ENCODE assay signal across 8 cellular contexts in genomic region chr17:44899074-44899782, GRCh38. TPM values are rescaled to one million over a fixed set of nuclear protein-coding genes. Genes with fewer than 3 reads are reported as not detected.
DNase-seq lines count a peak whose midpoint lies in the region; ATAC-seq, FAIRE-seq and TF ChIP-seq lines count a peak whose summit lies in the region.

TSS of gene EFTUD2 (minus strand) at chr17:44899445. CDS start at chr17:44894521, 4,924 bp downstream.

- peak within 1 kb of the TSS; percentile 88 for H3K4me3 Mint-ChIP-seq in WTC11
- H3K4me3 Mint-ChIP-seq in immature natural killer cell, result peak within 1 kb of the TSS; percentile 91 to 98 (median 96)

- H3K4me1 Mint-ChIP-seq in WTC11 (peaks cover 12% of the 10 kb centered on the region), immature natural killer cell (peaks cover 29 to 41% of the 10 kb centered on the region in 2 donors)

- H3K27me3 Mint-ChIP-seq in WTC11 (ENCODE audit: low read depth) (no peaks in the 10 kb centered on the region; the same call in 1 of the 2 replicates), immature natural killer cell (ENCODE audit: low read depth in 3 of 3) (peaks cover 10 to 22% (median 17%) of the 10 kb centered on the region in 3 donors)

- DNase-seq in A172 (ENCODE audit: low spot score), result peak; percentile 89
- DNase-seq in NCI-H226, result peak; percentile 72
- peak; percentile 89 for DNase-seq in WTC11 (ENCODE audit: low spot score)
- peak; percentile 76 for DNase-seq in bronchial epithelial cell (ENCODE audit: low read depth)
- peak; percentile 95 to 97 (median 97) for DNase-seq in immature natural killer cell
- peak; percentile 70 for DNase-seq in smooth muscle cell of the brain vasculature (ENCODE audit: low read depth, low spot score)

- no peaks in the 10 kb centered on the region for H3K36me3 ChIP-seq in bronchial epithelial cell (ENCODE audit: control insufficient read depth, insufficient read depth, low read length)

- CTCF ChIA-PET in WTC11 (lab: Charles Lee), result interaction anchor here (0.6 to 3.5 kb wide), 10 partner anchors 11 to 236 kb away, joined by 3 to 29 read pairs (median 6); partner anchors contain the start of gene ACBD4

- ATAC-seq in GM18873 (IDR thresholded peaks at IDR 0.05; ENCODE audit: low FRiP score, unreplicated experiment), result peak; percentile 50
- peak; percentile 60 for ATAC-seq in HG03139 (IDR thresholded peaks at IDR 0.05; ENCODE audit: unreplicated experiment)
- peak; percentile 85 for ATAC-seq in WTC11

- TF ChIP-seq CTCF in WTC11 (IDR thresholded peaks at IDR 0.05), result no peak
- TF ChIP-seq CTCF in bronchial epithelial cell (IDR thresholded peaks at IDR 0.05; ENCODE audit: insufficient read depth, low read length, severe bottlenecking), result no peak

- H3K27ac Mint-ChIP-seq in WTC11 (peak within 1 kb of the TSS; percentile 100), immature natural killer cell (peak within 1 kb of the TSS; percentile 97 to 100 (median 99))

- no peaks in the 10 kb centered on the region for H3K27me3 ChIP-seq in bronchial epithelial cell (ENCODE audit: control insufficient read depth, insufficient read depth, low read length)

- H3K4me3 ChIP-seq in bronchial epithelial cell (ENCODE audit: low read depth, low read length), result peak within 1 kb of the TSS; percentile 82

- H3K9me3 Mint-ChIP-seq in WTC11 (no peaks in the 10 kb centered on the region), immature natural killer cell (no peaks in the 10 kb centered on the region)

- POLR2A ChIA-PET in WTC11 (lab: Charles Lee), result interaction anchor here (0.5 to 1.3 kb wide), 3 partner anchors 12 to 213 kb away, joined by 4 to 5 read pairs (median 4); no protein-coding TSS in a partner anchor

- H3K36me3 Mint-ChIP-seq in WTC11 (peaks cover 12% of the 10 kb centered on the region), immature natural killer cell (peaks cover 0 to 4% (median 0%) of the 10 kb centered on the region in 3 donors)

- FAIRE-seq in bronchial epithelial cell (lab: Jason Lieb, UNC), result no peak

TF ChIP-seq in WTC11, 78 proteins besides CTCF, POLR2A, EP300 and RAD21 (continues in another document):
- TF ChIP-seq ZNF532 (CRISPR knock-in tag; IDR thresholded peaks at IDR 0.05; ENCODE audit: borderline replicate concordance), result no peak
- TF ChIP-seq TEAD1 (CRISPR knock-in tag; IDR thresholded peaks at IDR 0.05), result peak; percentile 92
- peak; percentile 72; the same call in 1 of the 2 replicates for TF ChIP-seq SMAD3 (CRISPR knock-in tag; IDR thresholded peaks at IDR 0.05; ENCODE audit: borderline replicate concordance)
- no peak for TF ChIP-seq TEAD4 (CRISPR knock-in tag; IDR thresholded peaks at IDR 0.05)
- TF ChIP-seq ZNF232 (CRISPR knock-in tag; IDR thresholded peaks at IDR 0.05), result peak; percentile 49; the same call in 1 of the 2 replicates
- no peak for TF ChIP-seq ZNF219 (CRISPR knock-in tag; IDR thresholded peaks at IDR 0.05; ENCODE audit: borderline replicate concordance)
- no peak for TF ChIP-seq IRF2 (CRISPR knock-in tag; IDR thresholded peaks at IDR 0.05; ENCODE audit: borderline replicate concordance, low read depth)
- TF ChIP-seq NR3C1 (CRISPR knock-in tag; conservative IDR thresholded peaks at IDR 0.05; ENCODE audit: low read depth), result no peak
- TF ChIP-seq MXD4 (CRISPR knock-in tag; IDR thresholded peaks at IDR 0.05; ENCODE audit: borderline replicate concordance), result no peak
- peak; percentile 87; the same call in 1 of the 2 replicates for TF ChIP-seq FOXP1 (CRISPR knock-in tag; IDR thresholded peaks at IDR 0.05; ENCODE audit: borderline replicate concordance)
- no peak for TF ChIP-seq SMAD4 (CRISPR knock-in tag; IDR thresholded peaks at IDR 0.05)
- no peak for TF ChIP-seq GRHL2 (CRISPR knock-in tag; IDR thresholded peaks at IDR 0.05; ENCODE audit: insufficient replicate concordance, severe bottlenecking)
- no peak for TF ChIP-seq PRDM15 (CRISPR knock-in tag; IDR thresholded peaks at IDR 0.05)
- no peak for TF ChIP-seq NR2C2 (CRISPR knock-in tag; IDR thresholded peaks at IDR 0.05)
- 0 out of 2 replicates have a peak, but pooled peaks have one; percentile 59 for TF ChIP-seq ERG (CRISPR knock-in tag; IDR thresholded peaks at IDR 0.05)
- TF ChIP-seq ZNF512 (CRISPR knock-in tag; IDR thresholded peaks at IDR 0.05; ENCODE audit: borderline replicate concordance), result no peak
- TF ChIP-seq ZNF671 (CRISPR knock-in tag; IDR thresholded peaks at IDR 0.05), result no peak

RNA-seq across cellular contexts. Expression of gene EFTUD2, which starts in this region (rescaled TPM):
- 185 and 215 TPM in 2 replicates for total RNA-seq in A172 (2014; rRNA removed; shearing (Covaris generic))
- total RNA-seq in WTC11 (2021) (128 to 162 TPM (median 148 TPM) in 3 replicates), bronchial epithelial cell (78.0 and 91.4 TPM in 2 replicates)
- polyA plus RNA-seq in immature natural killer cell, result 100 to 1,000 TPM in 2 of 3 donors, 10 to 100 TPM in 1; 76.5 to 109 (median 101) TPM

Comparison
In these comparisons a context has a peak if more than half of its experiments do, and no peak if none do; other contexts are left out.
1. Peak in every context shown above with its lines: DNase-seq, ATAC-seq and H3K4me3 ChIP-seq.